In genomic region chr19:46850228-46851203, GRCh38 we compare ENCODE assay signal across 1 cellular context.
A peak's percentile ranks its signal among the peaks of the same experiment; 100 is the strongest.
TF ChIP-seq lines count a peak whose summit lies in the region.

TSS of gene AP2S1 (minus strand) at chr19:46850846. CDS start at chr19:46850766, 80 bp downstream.

TF ChIP-seq in HepG2, 621 proteins besides CTCF, POLR2A, EP300 and RAD21 (continued from another document and continues in another):
- TF ChIP-seq HNF1A (IDR thresholded peaks at IDR 0.05; ENCODE audit: low read depth), result 0 out of 2 replicates have a peak, but pooled peaks have one; percentile 51
- TF ChIP-seq HNF1A (CRISPR knock-in tag; IDR thresholded peaks at IDR 0.05; ENCODE audit: borderline replicate concordance), result peak; percentile 55; the same call in 1 of the 2 replicates
- no peak for TF ChIP-seq XRCC5 (optimal IDR thresholded peaks at IDR 0.05; ENCODE audit: low read length)
- TF ChIP-seq SMARCE1 (IDR thresholded peaks at IDR 0.05; ENCODE audit: borderline replicate concordance), result no peak
- peak; percentile 78 for TF ChIP-seq GMEB1 (CRISPR knock-in tag; IDR thresholded peaks at IDR 0.05; ENCODE audit: borderline replicate concordance)
- TF ChIP-seq ZSCAN29 (CRISPR knock-in tag; conservative IDR thresholded peaks at IDR 0.05), result peak; percentile 84; the same call in 1 of the 2 replicates
- 0 out of 2 replicates have a peak, but pooled peaks have one; percentile 16 for TF ChIP-seq ARID3A (IDR thresholded peaks at IDR 0.05; ENCODE audit: low read depth, low read length)
- TF ChIP-seq ZNF318 (CRISPR knock-in tag; IDR thresholded peaks at IDR 0.05), result no peak
- no peak for TF ChIP-seq NFE2L1 (CRISPR knock-in tag; IDR thresholded peaks at IDR 0.05; ENCODE audit: borderline replicate concordance)
- no peak; the same call in 1 of the 2 replicates for TF ChIP-seq NCOR1 (IDR thresholded peaks at IDR 0.05; ENCODE audit: borderline replicate concordance, low read length)
- TF ChIP-seq GZF1 (CRISPR knock-in tag; IDR thresholded peaks at IDR 0.05), result peak; percentile 52; the same call in 1 of the 2 replicates
- 0 out of 2 replicates have a peak, but pooled peaks have one; percentile 3 for TF ChIP-seq ZNF572 (CRISPR knock-in tag; IDR thresholded peaks at IDR 0.05)
- no peak for TF ChIP-seq HDAC2 (CRISPR knock-in tag; IDR thresholded peaks at IDR 0.05)
- 0 out of 2 replicates have a peak, but pooled peaks have one; percentile 49 for TF ChIP-seq AKAP8 (CRISPR knock-in tag; IDR thresholded peaks at IDR 0.05)
- no peak for TF ChIP-seq ARNTL (CRISPR knock-in tag; IDR thresholded peaks at IDR 0.05)
- TF ChIP-seq FOXM1 (CRISPR knock-in tag; IDR thresholded peaks at IDR 0.05), result no peak
- no peak for TF ChIP-seq ZNF790 (CRISPR knock-in tag; IDR thresholded peaks at IDR 0.05; ENCODE audit: borderline replicate concordance)
- TF ChIP-seq NFATC3 (CRISPR knock-in tag; IDR thresholded peaks at IDR 0.05), result 0 out of 2 replicates have a peak, but pooled peaks have one; percentile 42
- TF ChIP-seq ZNF7 (CRISPR knock-in tag; IDR thresholded peaks at IDR 0.05), result no peak
- TF ChIP-seq MATR3 (CRISPR knock-in tag; IDR thresholded peaks at IDR 0.05), result no peak
- 0 out of 2 replicates have a peak, but pooled peaks have one; percentile 53 for TF ChIP-seq NFAT5 (CRISPR knock-in tag; IDR thresholded peaks at IDR 0.05)
- TF ChIP-seq ZNF557 (CRISPR knock-in tag; IDR thresholded peaks at IDR 0.05), result no peak
- no peak for TF ChIP-seq ZNF616 (CRISPR knock-in tag; IDR thresholded peaks at IDR 0.05; ENCODE audit: low read depth)
- TF ChIP-seq ZBED4 (CRISPR knock-in tag; IDR thresholded peaks at IDR 0.05; ENCODE audit: borderline replicate concordance), result no peak
- no peak for TF ChIP-seq ZNF34 (CRISPR knock-in tag; IDR thresholded peaks at IDR 0.05; ENCODE audit: borderline replicate concordance)
- TF ChIP-seq ZNF331 (CRISPR knock-in tag; IDR thresholded peaks at IDR 0.05), result no peak
- TF ChIP-seq ZNF629 (CRISPR knock-in tag; conservative IDR thresholded peaks at IDR 0.05), result 0 out of 2 replicates have a peak, but pooled peaks have one; percentile 24
- no peak for TF ChIP-seq ZNF567 (CRISPR knock-in tag; IDR thresholded peaks at IDR 0.05; ENCODE audit: borderline replicate concordance)
